ENCODE assay signal across 15 cellular contexts in the genomic region with DNA sequence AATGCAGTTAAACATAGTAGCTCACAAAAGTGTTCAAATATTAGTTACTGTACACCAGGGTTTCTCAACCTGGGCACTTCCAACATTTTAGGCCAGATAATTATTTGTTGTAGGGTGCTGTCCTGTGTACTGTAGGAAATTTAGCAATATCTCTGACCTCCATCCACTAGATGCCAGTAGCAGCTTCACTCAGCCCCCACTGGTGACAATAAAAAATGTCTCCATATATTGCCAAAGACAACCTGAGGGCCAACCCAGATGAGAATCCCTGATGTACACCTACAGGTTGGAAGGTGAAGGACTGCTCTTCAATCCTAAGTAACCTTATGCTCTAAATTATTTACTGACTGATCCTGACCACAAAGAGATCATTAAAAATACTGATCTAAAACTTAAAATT. TPM values are rescaled to one million over a fixed set of nuclear protein-coding genes. Genes with fewer than 3 reads are reported as not detected.
DNase-seq lines count a peak whose midpoint lies in the region; FAIRE-seq and TF ChIP-seq lines count a peak whose summit lies in the region.
"Had no signal": no experiment of that assay in that cellular context is flagged by ENCODE, and none has a peak within 500 bp of the region (broad histone marks: within the 10 kb centered on the region; RNA-seq: fewer than 3 reads in every experiment).

No MANE protein-coding gene starts in this region.

- CTCF ChIA-PET in H1 (lab: Charles Lee; ENCODE audit: partially characterized antibody) = interaction anchor here (0.6 to 2.8 kb wide), 2 partner anchors 38 to 83 kb away, joined by 3 to 6 read pairs; no protein-coding TSS in a partner anchor

- TF ChIP-seq EP300 in H1 (IDR thresholded peaks at IDR 0.05; ENCODE audit: borderline replicate concordance in 1 of 2, low read depth in 2 of 2, low read length in 2 of 2) = no peak

- H3K79me2 ChIP-seq in H1 (ENCODE audit: control insufficient read depth in 1 of 2, insufficient read depth in 2 of 2, low read length in 2 of 2) = no peaks in the 10 kb centered on the region

- no peak overlapping the region for H2BK5ac ChIP-seq in H1 (ENCODE audit: low read depth, low read length)

- no peak overlapping the region for H2BK120ac ChIP-seq in H1 (replicated peaks; ENCODE audit: low read depth, low read length)

- H3K27ac ChIP-seq in H1 (ENCODE audit: low read depth, low read length) = no peak overlapping the region
- no peak overlapping the region for H3K27ac ChIP-seq in colonic mucosa
- H3K27ac ChIP-seq: right atrium auricular region, RWPE1, WERI-Rb-1 had no signal

- peak; percentile 34 for TF ChIP-seq CTCF in GM12873 (IDR thresholded peaks at IDR 0.05; ENCODE audit: insufficient read depth, low read depth, low read length, missing control alignments)
- TF ChIP-seq CTCF in H1 (IDR thresholded peaks at IDR 0.05; ENCODE audit: control extremely low read depth in 1 of 3, insufficient read depth in 1 of 3, low read depth in 1 of 3, low read length in 3 of 3) = 0 out of 4 replicates have a peak, but pooled peaks of 1 of the 3 experiments have one; percentile 9
- TF ChIP-seq CTCF in colonic mucosa (IDR thresholded peaks at IDR 0.05) = no peak

- intact Hi-C loops in colonic mucosa (cut with DNase I) = no loop called here

- H3K4me1 ChIP-seq in H1 (replicated peaks in 1 of 4; ENCODE audit: control insufficient read depth in 3 of 4, insufficient read depth in 4 of 4, low read length in 3 of 4) (peaks cover 0 to 4% (median 0%) of the 10 kb centered on the region in 4 experiments; a peak in 3 of 7 replicates), colonic mucosa (no peaks in the 10 kb centered on the region)
- H3K4me1 ChIP-seq: right atrium auricular region had no signal

- H3K23me2 ChIP-seq in H1 (ENCODE audit: low read depth, low read length) = no peaks in the 10 kb centered on the region

- H3K56ac ChIP-seq in H1 (replicated peaks; ENCODE audit: insufficient read length, low read depth, low read length) = no peak overlapping the region

- no peak overlapping the region for H3K14ac ChIP-seq in H1 (ENCODE audit: insufficient read length)

- H3K27me3 ChIP-seq in H1 (replicated peaks in 1 of 4; ENCODE audit: control insufficient read depth in 3 of 4, extremely low read depth in 1 of 4, insufficient read depth in 3 of 4, low read length in 3 of 4) = no peaks in the 10 kb centered on the region
- H3K27me3 ChIP-seq in colonic mucosa = no peaks in the 10 kb centered on the region
- H3K27me3 ChIP-seq: right atrium auricular region had no signal

- H3K36me3 ChIP-seq in H1 (ENCODE audit: control insufficient read depth in 2 of 4, insufficient read depth in 4 of 4, low read length in 3 of 4) (peaks cover 0 to 18% (median 5%) of the 10 kb centered on the region in 4 experiments; a peak in 4 of 8 replicates), colonic mucosa (no peaks in the 10 kb centered on the region)

- H3K4me3 ChIP-seq in H1 (ENCODE audit: extremely low read depth in 1 of 4, insufficient read depth in 2 of 4, low read depth in 3 of 4, low read length in 4 of 4) = no peak overlapping the region
- no peak overlapping the region for H3K4me3 ChIP-seq in colonic mucosa
- H3K4me3 ChIP-seq: right atrium auricular region had no signal

- POLR2A ChIA-PET in H1 (lab: Charles Lee; ENCODE audit: partially characterized antibody) = no interaction called here

- H4K8ac ChIP-seq in H1 (ENCODE audit: extremely low read depth, insufficient read depth, low read length) = no peak overlapping the region

- no peak overlapping the region for H3K23ac ChIP-seq in H1 (ENCODE audit: insufficient read length)

- H4K20me1 ChIP-seq in H1 (replicated peaks in 1 of 2; ENCODE audit: control insufficient read depth in 1 of 2, insufficient read depth in 2 of 2, low read length in 2 of 2) = no peaks in the 10 kb centered on the region

- H2AFZ ChIP-seq in H1 (ENCODE audit: low read length) = no peak overlapping the region

- no peak overlapping the region for H2BK12ac ChIP-seq in H1 (ENCODE audit: low read depth, low read length)

- no peak for FAIRE-seq in H1 (lab: Jason Lieb, UNC)

- DNase-seq in AML-193 (lab: John Stamatoyannopoulos, UW) = peak; percentile 19 to 27
- DNase-seq in NCI-H69 (lab: John Stamatoyannopoulos, UW) = peak; percentile 43
- DNase-seq in H1 (ENCODE audit: low read depth in 1 of 2, low spot score in 2 of 2) = no peak
- DNase-seq in NCI-H1417 treated with DMSO at 0.1 percent for 48 hours (lab: John Stamatoyannopoulos, UW) = no peak
- no peak for DNase-seq in DMS79 (lab: John Stamatoyannopoulos, UW)
- no peak for DNase-seq in colonic mucosa
- DNase-seq in kidney tubule cell (ENCODE audit: low spot score) = no peak
- DNase-seq: C1 segment of cervical spinal cord, immature natural killer cell, NCI-H187 treated with DMSO at 0.1 percent for 48 hours, trophoblast cell, WERI-Rb-1 had no signal

- no peak overlapping the region for H4K91ac ChIP-seq in H1 (replicated peaks; ENCODE audit: insufficient read length, low read length)

- no peaks in the 10 kb centered on the region for H3K79me1 ChIP-seq in H1 (ENCODE audit: low read depth, low read length)

- no peak overlapping the region for H3K18ac ChIP-seq in H1 (ENCODE audit: extremely low read depth, low read length)

- no peak overlapping the region for H3K4ac ChIP-seq in H1 (replicated peaks; ENCODE audit: insufficient read length, low read depth, low read length)

- no peak overlapping the region for H2AK5ac ChIP-seq in H1 (ENCODE audit: low read depth, low read length)

- no peak overlapping the region for H4K5ac ChIP-seq in H1 (ENCODE audit: insufficient read length, low read depth, low read length)

- TF ChIP-seq RAD21 in H1 (IDR thresholded peaks at IDR 0.05 in 1 of 2, conservative IDR thresholded peaks at IDR 0.05 in 1 of 2; ENCODE audit: low read depth in 2 of 2, low read length in 2 of 2) = no peak; a peak in 1 of 4 replicates

- H2BK20ac ChIP-seq in H1 (ENCODE audit: low read length) = no peak overlapping the region

- H3K9me3 ChIP-seq in H1 (ENCODE audit: insufficient read depth in 2 of 2, low read depth in 1 of 2, low read length in 1 of 2) (peaks cover 0 to 4% of the 10 kb centered on the region in 2 experiments; a peak in 1 of 4 replicates), colonic mucosa (no peaks in the 10 kb centered on the region)
- H3K9me3 ChIP-seq: right atrium auricular region had no signal

- H3K9ac ChIP-seq in H1 (replicated peaks in 1 of 4; ENCODE audit: extremely low read depth in 1 of 4, low read depth in 3 of 4, low read length in 3 of 4) = no peak overlapping the region
- no peak overlapping the region for H3K9ac ChIP-seq in colonic mucosa (ENCODE audit: low read depth in 2 of 2, low read length in 2 of 2)

- TF ChIP-seq POLR2A in H1 (IDR thresholded peaks at IDR 0.05; ENCODE audit: control extremely low read depth in 1 of 2, low read depth in 2 of 2, low read length in 2 of 2) = no peak

- H2BK15ac ChIP-seq in H1 (ENCODE audit: low read length) = no peak overlapping the region

- no peak overlapping the region for H3K4me2 ChIP-seq in H1 (ENCODE audit: insufficient read depth in 1 of 2, low read depth in 2 of 2, low read length in 2 of 2)

TF ChIP-seq in H1, 55 proteins besides CTCF, POLR2A, EP300 and RAD21:
- TF ChIP-seq TAF7 (optimal IDR thresholded peaks at IDR 0.05; ENCODE audit: borderline replicate concordance, low read depth, low read length) (peak; percentile 28), EZH2 (IDR thresholded peaks at IDR 0.05; ENCODE audit: low read depth, low read length, severe bottlenecking) (no peak)

RNA-seq across cellular contexts. Expression of gene DCUN1D1, which starts 32.4 kb away (rescaled TPM):
- 70.3 and 76.7 TPM in 2 replicates for total RNA-seq in H1 (2021; fragmentation: NEBNext Ultra II Directional; extraction: Animal tissue kit (Norgen Biotek cat#: 25700))
- polyA plus RNA-seq in H1 (2011; rRNA removed) = 5.2 and 6.8 TPM in 2 replicates
- polyA plus RNA-seq in H1 (2011; cell fraction: cytosol; rRNA removed) = 8.2 TPM
- polyA plus RNA-seq in H1 (2011; cell fraction: nucleus; rRNA removed) = 4.6 TPM
- 12.5 to 29.5 TPM (median 17.2 TPM) in 4 replicates for polyA plus RNA-seq in H1 (2012, experiment 1 of 2)
- polyA plus RNA-seq in H1 (2012, experiment 2 of 2) = 2.8 TPM
- polyA plus RNA-seq in H1 (2013, experiment 1 of 2) = 50.7 TPM
- 48.3 TPM for polyA plus RNA-seq in H1 (2013, experiment 2 of 2)
- 23.6 and 46.2 TPM in 2 replicates for polyA minus RNA-seq in H1 (2011; rRNA and poly(A)+ RNA removed)
- polyA minus RNA-seq in H1 (2011; cell fraction: cytosol; rRNA and poly(A)+ RNA removed) = 21.1 TPM
- polyA minus RNA-seq in H1 (2011; cell fraction: nucleus; rRNA and poly(A)+ RNA removed) = 46.4 TPM
- total RNA-seq in colonic mucosa = 10 to 100 TPM; 38.9 to 56.6 TPM

Comparison
In these comparisons a context has a peak if more than half of its experiments do, and no peak if none do; other contexts are left out.
1. DNase-seq: peak in AML-193 (2 of 2) and NCI-H69 (single experiment); none in H1 (0 of 2), NCI-H1417 treated with DMSO at 0.1 percent for 48 hours (single experiment), DMS79 (single experiment), colonic mucosa (single experiment) and kidney tubule cell (single experiment).